ENCODE assay signal across 10 cellular contexts in the genomic region with DNA sequence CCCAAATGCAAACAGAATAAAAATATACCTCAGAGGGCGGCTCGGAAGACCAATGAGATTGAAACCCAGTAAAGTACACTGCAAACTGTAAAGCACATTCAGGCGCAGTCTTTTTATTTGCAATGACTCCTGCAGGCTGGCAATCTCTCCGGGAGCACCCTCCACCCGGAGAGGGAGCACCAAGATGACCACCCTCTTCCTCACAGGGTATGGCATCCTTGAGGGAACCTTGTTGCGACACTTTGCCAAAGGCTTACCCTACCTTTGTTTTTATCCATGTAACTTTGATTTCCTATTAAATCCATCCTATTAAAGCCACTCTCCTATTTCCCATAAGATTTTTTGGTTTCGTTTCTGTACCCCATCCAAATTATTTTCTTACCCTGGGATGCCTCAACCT. TPM values are rescaled to one million over a fixed set of nuclear protein-coding genes. Genes with fewer than 3 reads are reported as not detected.
"Had no signal": no experiment of that assay in that cellular context is flagged by ENCODE, and none has a peak within 500 bp of the region (broad histone marks: within the 10 kb centered on the region; RNA-seq: fewer than 3 reads in every experiment).

No MANE protein-coding gene starts in this region.

- H3K9me3 Mint-ChIP-seq: GM23338, HFFc6 had no signal

- H3K36me3 ChIP-seq: HAP-1 had no signal

- H3K4me3 ChIP-seq: GM23338, HAP-1 had no signal

- H3K4me2 ChIP-seq: GM23338, KMS-11 had no signal

- H3K4me3 Mint-ChIP-seq: GM23338, HFFc6 had no signal

- H3K4me1 ChIP-seq: HAP-1 had no signal

- H3K27ac Mint-ChIP-seq: GM23338, HFFc6 had no signal

- H3K9ac ChIP-seq: KMS-11 had no signal

- H2AFZ ChIP-seq: GM23338 had no signal

- FAIRE-seq: H1, H54, HTR-8/SVneo had no signal

- H3K27ac ChIP-seq: KMS-11 had no signal

- H3K9me3 ChIP-seq: HAP-1 had no signal

- DNase-seq: HFFc6, KBM-7 had no signal

- ATAC-seq: GM23338, HCT116 had no signal

RNA-seq across cellular contexts. Expression of gene CHST10, which starts 16.2 kb away (rescaled TPM):
- total RNA-seq: HT-29 had no signal
